1 cellular context compared by ENCODE assay signal in the genomic region with DNA sequence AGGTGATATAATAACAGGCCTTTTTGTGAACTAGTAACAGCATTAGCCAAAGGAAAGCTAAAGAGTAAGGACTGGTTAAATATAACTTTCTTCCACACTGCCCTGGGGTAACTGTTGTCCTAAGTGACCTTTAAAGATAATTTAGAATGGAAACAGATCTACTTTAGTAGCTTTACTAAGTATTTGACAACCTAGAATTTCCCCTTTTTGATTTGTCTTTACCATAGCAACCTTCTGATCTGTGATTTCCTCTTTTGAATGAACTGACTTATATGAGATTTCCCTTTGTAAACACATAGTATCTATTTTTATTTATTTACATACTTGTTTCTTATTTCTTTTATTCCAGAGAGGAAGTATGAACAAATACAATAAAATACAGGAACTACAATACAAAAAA.
TF ChIP-seq lines count a peak whose summit lies in the region.

No MANE protein-coding gene starts in this region.

TF ChIP-seq in endothelial cell of umbilical vein, 7 proteins besides CTCF, POLR2A, EP300 and RAD21 (continued from another document):
- no peak for TF ChIP-seq EZH2 (IDR thresholded peaks at IDR 0.05; ENCODE audit: borderline replicate concordance, low read depth, low read length, severe bottlenecking)
- TF ChIP-seq JUN (IDR thresholded peaks at IDR 0.05; ENCODE audit: borderline replicate concordance, insufficient read depth, insufficient read length, low read depth), result no peak
- no peak for TF ChIP-seq FOS (IDR thresholded peaks at IDR 0.05; ENCODE audit: borderline replicate concordance, insufficient read depth, low read length)
